8 cellular contexts compared by ENCODE assay signal in genomic region chr10:70403483-70404035, GRCh38. TPM values are rescaled to one million over a fixed set of nuclear protein-coding genes. Genes with fewer than 3 reads are reported as not detected.
DNase-seq lines count a peak whose midpoint lies in the region; TF ChIP-seq lines count a peak whose summit lies in the region.

No MANE protein-coding gene starts in this region.

- H3K9me2 ChIP-seq in MM.1S (replicated peaks; ENCODE audit: insufficient read depth, low read length): no peaks in the 10 kb centered on the region

- H3K4me2 ChIP-seq in MM.1S (ENCODE audit: low read depth, low read length): peak overlapping the region; percentile 86

- peak overlapping the region; percentile 90 for H3K4me3 ChIP-seq in MM.1S (ENCODE audit: low read length)
- H3K4me3 ChIP-seq in epithelial cell of esophagus (ENCODE audit: low read length): peak overlapping the region; percentile 18
- peak overlapping the region; percentile 35 to 97 (median 82) for H3K4me3 ChIP-seq in skeletal muscle tissue (ENCODE audit: low read length in 3 of 3)

- H3K79me2 ChIP-seq in MM.1S (ENCODE audit: low read length): peaks cover 34% of the 10 kb centered on the region

- TF ChIP-seq CTCF in MM.1S (IDR thresholded peaks at IDR 0.05; ENCODE audit: low read length) (no peak), epithelial cell of esophagus (IDR thresholded peaks at IDR 0.05; ENCODE audit: insufficient read depth, low read depth, low read length, missing control alignments) (no peak)

- H3K36me3 ChIP-seq in MM.1S (replicated peaks; ENCODE audit: insufficient read depth, low read length) (no peaks in the 10 kb centered on the region), skeletal muscle tissue (ENCODE audit: control insufficient read depth in 3 of 3, insufficient read depth in 3 of 3, low read length in 3 of 3) (no peaks in the 10 kb centered on the region)

- DNase-seq in NCI-H510A treated with DMSO at 0.1 percent for 48 hours (lab: John Stamatoyannopoulos, UW) (peak; percentile 70), NCI-H510A (lab: John Stamatoyannopoulos, UW) (no peak), MM.1S (no peak), epithelial cell of esophagus (ENCODE audit: low read depth) (no peak), NCI-H146 (lab: John Stamatoyannopoulos, UW) (no peak), putamen (ENCODE audit: low spot score) (no peak), SIG-M5 treated with dmso at 0.1 percent for 504 hours (lab: John Stamatoyannopoulos, UW; ENCODE audit: unreplicated experiment) (no peak)

- peak overlapping the region; percentile 90; the same call in 1 of the 2 replicates for H3K9ac ChIP-seq in MM.1S (ENCODE audit: low read length)
- peak overlapping the region; percentile 78 to 96 (median 84) for H3K9ac ChIP-seq in skeletal muscle tissue (ENCODE audit: low read depth in 1 of 3, low read length in 3 of 3)

- H2AFZ ChIP-seq in MM.1S (ENCODE audit: low read length): peak overlapping the region; percentile 94

- 0 out of 2 replicates have a peak, but pooled peaks cover 3% of the 10 kb centered on the region for H4K20me1 ChIP-seq in MM.1S (ENCODE audit: insufficient read depth, low read length)

- peaks cover 3% of the 10 kb centered on the region for H3K4me1 ChIP-seq in MM.1S (ENCODE audit: low read length)
- H3K4me1 ChIP-seq in skeletal muscle tissue (ENCODE audit: control insufficient read depth in 3 of 3, insufficient read depth in 3 of 3, low read length in 3 of 3): peaks cover 29 to 37% (median 30%) of the 10 kb centered on the region in 3 donors

- peaks cover 9% of the 10 kb centered on the region for H3F3A ChIP-seq in MM.1S (ENCODE audit: insufficient read depth, low read length)

- H3K27ac ChIP-seq in MM.1S (ENCODE audit: low read length) (no peak overlapping the region; the same call in 1 of the 2 replicates), skeletal muscle tissue (ENCODE audit: low read depth, low read length) (peak overlapping the region; percentile 97)

- H3K27me3 ChIP-seq in MM.1S (replicated peaks; ENCODE audit: insufficient read depth, low read length): no peaks in the 10 kb centered on the region
- H3K27me3 ChIP-seq in skeletal muscle tissue (ENCODE audit: control insufficient read depth in 3 of 3, insufficient read depth in 3 of 3, low read length in 3 of 3): no peaks in the 10 kb centered on the region

- H3K9me3 ChIP-seq in MM.1S (replicated peaks; ENCODE audit: insufficient read depth, low read length): no peaks in the 10 kb centered on the region
- no peaks in the 10 kb centered on the region for H3K9me3 ChIP-seq in skeletal muscle tissue (ENCODE audit: control insufficient read depth in 3 of 3, low read length in 3 of 3)

RNA-seq across cellular contexts. Expression of gene EIF4EBP2, which starts 0.4 kb away (rescaled TPM):
- 39.7 TPM for total RNA-seq in skeletal muscle tissue

RNA-seq across cellular contexts. Expression of gene LRRC20, which starts 21.1 kb away (rescaled TPM):
- 10.4 TPM for total RNA-seq in skeletal muscle tissue

RNA-seq across cellular contexts. Expression of gene NODAL, which starts 37.9 kb away (rescaled TPM):
- total RNA-seq in skeletal muscle tissue: not detected

Comparison
In these comparisons a context has a peak if more than half of its experiments do, and no peak if none do; other contexts are left out.
1. H3K4me3 ChIP-seq: peak in every context shown above with its lines; median percentile 90 in MM.1S; 82 in skeletal muscle tissue; 18 in epithelial cell of esophagus.